Comparison of ENCODE assay signal across 12 cellular contexts in genomic region chr2:191244350-191244749, GRCh38. TPM values are rescaled to one million over a fixed set of nuclear protein-coding genes. Genes with fewer than 3 reads are reported as not detected.
DNase-seq lines count a peak whose midpoint lies in the region; ATAC-seq and TF ChIP-seq lines count a peak whose summit lies in the region.
"Had no signal": no experiment of that assay in that cellular context is flagged by ENCODE, and none has a peak within 500 bp of the region (broad histone marks: within the 10 kb centered on the region; RNA-seq: fewer than 3 reads in every experiment).

No MANE protein-coding gene starts in this region.

- DNase-seq in A673 (ENCODE audit: low spot score), result no peak
- DNase-seq in GM23338 (ENCODE audit: low spot score), result no peak
- no peak for DNase-seq in adipocyte (ENCODE audit: low read depth)
- DNase-seq in lower lobe of right lung, result no peak
- no peak for DNase-seq in GF-D8 (lab: John Stamatoyannopoulos, UW)
- DNase-seq in kidney tubule cell (ENCODE audit: low spot score), result no peak
- DNase-seq in GOT3 (lab: John Stamatoyannopoulos, UW), result no peak
- no peak for DNase-seq in NCI-H510A (lab: John Stamatoyannopoulos, UW)
- DNase-seq: activated CD4-positive, alpha-beta T cell treated with anti-CD3 and anti-CD28 coated beads, Interleukin-2, amount 50 U/mL, for 1 hour; brain microvascular endothelial cell; SIG-M5 had no signal

- ATAC-seq in GM23338 (no peak), lower lobe of right lung (peak; percentile 27 to 37)

- peaks cover 28% of the 10 kb centered on the region for H3K4me1 Mint-ChIP-seq in GM23338

- H3K27me3 Mint-ChIP-seq in GM23338 (ENCODE audit: insufficient read depth, low read depth, poor library complexity), result peaks cover 13% of the 10 kb centered on the region

- H3K36me3 Mint-ChIP-seq in GM23338 (ENCODE audit: low read depth), result peaks cover 7% of the 10 kb centered on the region

- peak overlapping the region; percentile 88 for H3K9ac ChIP-seq in adipocyte (ENCODE audit: low read length)

- H3F3A ChIP-seq in GM23338 (replicated peaks; ENCODE audit: low read depth), result 0 out of 2 replicates have a peak, but pooled peaks cover 3% of the 10 kb centered on the region

- CTCF ChIA-PET in A673 (lab: Charles Lee), result no interaction called here

- H4K20me1 ChIP-seq in GM23338 (replicated peaks; ENCODE audit: insufficient read depth), result peaks cover 21% of the 10 kb centered on the region

- intact Hi-C loops in A673 (cut with micrococcal nuclease; ENCODE audit: unreplicated experiment) (no loop called here), lower lobe of right lung (cut with DNase I) (no loop called here)

- H3K4me1 ChIP-seq in A673 (ENCODE audit: insufficient read depth, low read length, poor library complexity, severe bottlenecking), result peaks cover 15% of the 10 kb centered on the region
- H3K4me1 ChIP-seq in GM23338 (ENCODE audit: insufficient read depth), result peaks cover 30% of the 10 kb centered on the region
- peaks cover 30% of the 10 kb centered on the region for H3K4me1 ChIP-seq in adipocyte (ENCODE audit: control insufficient read depth, insufficient read depth, low read length)
- peaks cover 24% of the 10 kb centered on the region for H3K4me1 ChIP-seq in lower lobe of right lung

- H3K4me3 ChIP-seq in A673 (ENCODE audit: low read depth, low read length, poor library complexity, severe bottlenecking), result no peak overlapping the region
- peak overlapping the region; percentile 82 for H3K4me3 ChIP-seq in GM23338
- H3K4me3 ChIP-seq in adipocyte (ENCODE audit: low read length), result no peak overlapping the region
- peak overlapping the region; percentile 86 for H3K4me3 ChIP-seq in lower lobe of right lung

- no peak overlapping the region for H2AFZ ChIP-seq in GM23338

- POLR2A ChIA-PET in A673 (lab: Charles Lee; ENCODE audit: low non-redundant PET), result no interaction called here

- no peak overlapping the region for H3K27ac Mint-ChIP-seq in GM23338

- H3K9me2 ChIP-seq in GM23338 (ENCODE audit: insufficient read depth), result no peaks in the 10 kb centered on the region

- peaks cover 33% of the 10 kb centered on the region for H3K79me2 ChIP-seq in GM23338 (replicated peaks; ENCODE audit: insufficient read depth)

- H3K4me3 Mint-ChIP-seq in GM23338, result peak overlapping the region; percentile 69

- H3K36me3 ChIP-seq in A673 (ENCODE audit: insufficient read depth, low read length, poor library complexity, severe bottlenecking), result no peaks in the 10 kb centered on the region
- no peaks in the 10 kb centered on the region for H3K36me3 ChIP-seq in GM23338 (ENCODE audit: insufficient read depth)
- no peaks in the 10 kb centered on the region for H3K36me3 ChIP-seq in adipocyte (ENCODE audit: control insufficient read depth, insufficient read depth, low read length, severe bottlenecking)
- no peaks in the 10 kb centered on the region for H3K36me3 ChIP-seq in lower lobe of right lung
- H3K36me3 ChIP-seq: brain microvascular endothelial cell, thoracic aorta had no signal

- no peaks in the 10 kb centered on the region for H3K27me3 ChIP-seq in A673 (replicated peaks; ENCODE audit: insufficient read depth, low read depth, low read length, poor library complexity)
- H3K27me3 ChIP-seq in GM23338 (ENCODE audit: insufficient read depth), result peaks cover 11% of the 10 kb centered on the region
- H3K27me3 ChIP-seq in adipocyte (replicated peaks; ENCODE audit: control insufficient read depth, insufficient read depth, low read length), result no peaks in the 10 kb centered on the region
- peaks cover 8% of the 10 kb centered on the region for H3K27me3 ChIP-seq in lower lobe of right lung (ENCODE audit: low read depth)
- H3K27me3 ChIP-seq: brain microvascular endothelial cell had no signal

- no peaks in the 10 kb centered on the region for H3K9me3 Mint-ChIP-seq in GM23338

- H3K4me2 ChIP-seq in GM23338, result peak overlapping the region; percentile 82

- BruUV-seq in A673 (replicated peaks; lab: Mats Ljungman, UMichigan), result TSS peak; percentile 19

- H3K27ac ChIP-seq in A673 (ENCODE audit: low read depth, low read length, poor library complexity, severe bottlenecking) (no peak overlapping the region), GM23338 (ENCODE audit: low read depth) (no peak overlapping the region), lower lobe of right lung (peak overlapping the region; percentile 87)
- H3K27ac ChIP-seq: brain microvascular endothelial cell had no signal

- no peaks in the 10 kb centered on the region for H3K9me3 ChIP-seq in A673 (ENCODE audit: low read depth, low read length, poor library complexity, severe bottlenecking)
- no peaks in the 10 kb centered on the region for H3K9me3 ChIP-seq in adipocyte (ENCODE audit: control insufficient read depth, low read length)
- H3K9me3 ChIP-seq in lower lobe of right lung, result no peaks in the 10 kb centered on the region
- H3K9me3 ChIP-seq: thoracic aorta had no signal

- TF ChIP-seq CTCF in A673 (conservative IDR thresholded peaks at IDR 0.05; ENCODE audit: low read depth, low read length) (no peak), GM23338 (conservative IDR thresholded peaks at IDR 0.05; ENCODE audit: low read depth in 2 of 2) (no peak), lower lobe of right lung (IDR thresholded peaks at IDR 0.05) (no peak)

TF ChIP-seq in GM23338, 12 proteins besides CTCF, POLR2A, EP300 and RAD21 (continues in another document):
- TF ChIP-seq ZNF462 (CRISPR knock-in tag; IDR thresholded peaks at IDR 0.05) (no peak), POLR2AphosphoS5 (IDR thresholded peaks at IDR 0.05; ENCODE audit: low read depth) (no peak), ZNF331 (CRISPR knock-in tag; IDR thresholded peaks at IDR 0.05; ENCODE audit: low read depth) (no peak)

RNA-seq across cellular contexts. Expression of gene MYO1B, which starts 0.9 kb away (rescaled TPM):
- total RNA-seq in A673 (2021) (37.8 and 48.3 TPM in 2 replicates), lower lobe of right lung (123 TPM)
- 60.4 and 70.6 TPM in 2 replicates for total RNA-seq in GM23338 (2014; rRNA removed; shearing (Covaris generic))
- 20.0 and 26.4 TPM in 2 replicates for polyA plus RNA-seq in GM23338 (2016; fragmentation: Nextera tagmentation; extraction: Ambion mirVana)

Comparison
In these comparisons a context has a peak if more than half of its experiments do, and no peak if none do; other contexts are left out.
1. H3K4me3 ChIP-seq: peak in GM23338 (single experiment) and lower lobe of right lung (single experiment); none in A673 (single experiment) and adipocyte (single experiment).